Comparison of ENCODE assay signal across 8 cellular contexts in genomic region chr19:5718032-5718578, GRCh38. TPM values are rescaled to one million over a fixed set of nuclear protein-coding genes. Genes with fewer than 3 reads are reported as not detected.
DNase-seq lines count a peak whose midpoint lies in the region; ATAC-seq, FAIRE-seq and TF ChIP-seq lines count a peak whose summit lies in the region.

No MANE protein-coding gene starts in this region.

- ATAC-seq in left cardiac atrium (no peak), sciatic nerve (no peak), GM19452 (IDR thresholded peaks at IDR 0.05; ENCODE audit: unreplicated experiment) (no peak)

- H3K36me3 ChIP-seq in left ventricle myocardium inferior (peaks cover 12% of the 10 kb centered on the region), kidney (ENCODE audit: control insufficient read depth in 1 of 2, insufficient read depth in 2 of 2, low read length in 2 of 2) (peaks cover 3 to 10% of the 10 kb centered on the region in 2 donors)

- H3K27ac Mint-ChIP-seq in activated T-helper 2 cell treated with anti-CD3 and anti-CD28 coated beads, Interferon-gamma antibody, Interleukin-2, Interleukin-4, amounts not matched to agents 10 μg/mL and 5 μg/mL and 100 μg/mL, durations not matched to agents 14 hours and 24 hours and 36 hours: peak overlapping the region; percentile 94
- peak overlapping the region; percentile 98 for H3K27ac Mint-ChIP-seq in type B pancreatic cell

- peaks cover 46% of the 10 kb centered on the region for H3K36me3 Mint-ChIP-seq in activated T-helper 2 cell treated with anti-CD3 and anti-CD28 coated beads, Interferon-gamma antibody, Interleukin-2, Interleukin-4, amounts not matched to agents 10 μg/mL and 5 μg/mL and 100 μg/mL, durations not matched to agents 14 hours and 24 hours and 36 hours (ENCODE audit: low read depth)
- H3K36me3 Mint-ChIP-seq in type B pancreatic cell: no peaks in the 10 kb centered on the region

- H3K27ac ChIP-seq in left ventricle myocardium inferior (replicated peaks): peak overlapping the region; percentile 100
- H3K27ac ChIP-seq in kidney (ENCODE audit: low read depth in 2 of 2, low read length in 2 of 2): no peak overlapping the region

- peak overlapping the region; percentile 93 for H3K4me3 Mint-ChIP-seq in activated T-helper 2 cell treated with anti-CD3 and anti-CD28 coated beads, Interferon-gamma antibody, Interleukin-2, Interleukin-4, amounts not matched to agents 10 μg/mL and 5 μg/mL and 100 μg/mL, durations not matched to agents 14 hours and 24 hours and 36 hours (ENCODE audit: low read depth)
- peak overlapping the region; percentile 95 for H3K4me3 Mint-ChIP-seq in type B pancreatic cell

- peaks cover 53% of the 10 kb centered on the region for H3K4me1 ChIP-seq in left ventricle myocardium inferior
- peaks cover 4 to 17% of the 10 kb centered on the region in 2 donors for H3K4me1 ChIP-seq in kidney (ENCODE audit: control insufficient read depth in 1 of 2, insufficient read depth in 1 of 2, low read depth in 1 of 2, low read length in 2 of 2)

- H3K9me3 ChIP-seq in left ventricle myocardium inferior (replicated peaks): no peaks in the 10 kb centered on the region
- no peaks in the 10 kb centered on the region for H3K9me3 ChIP-seq in kidney (ENCODE audit: control insufficient read depth in 1 of 2, low read length in 2 of 2)

- H3K27me3 ChIP-seq in left ventricle myocardium inferior (ENCODE audit: low read depth): no peaks in the 10 kb centered on the region

- DNase-seq in left ventricle myocardium inferior (no peak), left cardiac atrium (no peak), kidney (peak; percentile 43), type B pancreatic cell (ENCODE audit: extremely low spot score, unreplicated experiment) (no peak), sciatic nerve (ENCODE audit: low spot score) (no peak), activated gamma-delta T cell treated with Interleukin-2 at 50 U/mL for 16 hours (no peak)
- DNase-seq in activated T-helper 2 cell treated with anti-CD3 and anti-CD28 coated beads, Interferon-gamma antibody, Interleukin-2, Interleukin-4, amounts not matched to agents 10 μg/mL and 5 μg/mL and 100 μg/mL, durations not matched to agents 14 hours and 24 hours and 36 hours (ENCODE audit: low spot score): no peak

- H3K9me3 Mint-ChIP-seq in activated T-helper 2 cell treated with anti-CD3 and anti-CD28 coated beads, Interferon-gamma antibody, Interleukin-2, Interleukin-4, amounts not matched to agents 10 μg/mL and 5 μg/mL and 100 μg/mL, durations not matched to agents 14 hours and 24 hours and 36 hours: no peaks in the 10 kb centered on the region
- H3K9me3 Mint-ChIP-seq in type B pancreatic cell: no peaks in the 10 kb centered on the region

- intact Hi-C loops in left ventricle myocardium inferior (cut with micrococcal nuclease) (no loop called here), left cardiac atrium (cut with DNase I) (no loop called here), kidney (cut with DNase I) (no loop called here), sciatic nerve (cut with DNase I) (no loop called here)
- intact Hi-C loops in activated T-helper 2 cell treated with anti-CD3 and anti-CD28 coated beads, Interferon-gamma antibody, Interleukin-2, Interleukin-4, amounts not matched to agents 10 μg/mL and 5 μg/mL and 100 μg/mL, durations not matched to agents 14 hours and 24 hours and 36 hours (cut with micrococcal nuclease): no loop called here

- TF ChIP-seq CTCF in left ventricle myocardium inferior (IDR thresholded peaks at IDR 0.05; ENCODE audit: borderline replicate concordance): no peak
- no peak for TF ChIP-seq CTCF in kidney (IDR thresholded peaks at IDR 0.05; ENCODE audit: borderline replicate concordance, extremely low read depth, insufficient read depth)
- no peak for TF ChIP-seq CTCF in type B pancreatic cell (conservative IDR thresholded peaks at IDR 0.05)

- peaks cover 20% of the 10 kb centered on the region for H3K4me1 Mint-ChIP-seq in activated T-helper 2 cell treated with anti-CD3 and anti-CD28 coated beads, Interferon-gamma antibody, Interleukin-2, Interleukin-4, amounts not matched to agents 10 μg/mL and 5 μg/mL and 100 μg/mL, durations not matched to agents 14 hours and 24 hours and 36 hours (ENCODE audit: low read depth)
- H3K4me1 Mint-ChIP-seq in type B pancreatic cell (ENCODE audit: unreplicated experiment): peaks cover 10% of the 10 kb centered on the region

- FAIRE-seq in kidney (lab: Jason Lieb, UNC): no peak

- H3K9ac ChIP-seq in kidney (ENCODE audit: low read length in 2 of 2): no peak overlapping the region

- H3K4me3 ChIP-seq in left ventricle myocardium inferior: peak overlapping the region; percentile 98
- peak overlapping the region in 1 of 2 donors; percentile 81 for H3K4me3 ChIP-seq in kidney (ENCODE audit: low read length in 2 of 2)

- no peaks in the 10 kb centered on the region for H3K27me3 Mint-ChIP-seq in activated T-helper 2 cell treated with anti-CD3 and anti-CD28 coated beads, Interferon-gamma antibody, Interleukin-2, Interleukin-4, amounts not matched to agents 10 μg/mL and 5 μg/mL and 100 μg/mL, durations not matched to agents 14 hours and 24 hours and 36 hours (ENCODE audit: low read depth)
- no peaks in the 10 kb centered on the region for H3K27me3 Mint-ChIP-seq in type B pancreatic cell

RNA-seq across cellular contexts. Expression of gene LONP1, which starts 1.8 kb away (rescaled TPM):
- total RNA-seq in left ventricle myocardium inferior: 104 TPM
- total RNA-seq in left cardiac atrium: 10 to 100 TPM; 51.4 to 57.1 TPM
- total RNA-seq in activated T-helper 2 cell treated with anti-CD3 and anti-CD28 coated beads, Interferon-gamma antibody, Interleukin-2, Interleukin-4, amounts not matched to agents 10 μg/mL and 5 μg/mL and 100 μg/mL, durations not matched to agents 14 hours and 24 hours and 36 hours: 192 and 196 TPM in 2 replicates
- total RNA-seq in kidney: 67.1 TPM
- 71.5 TPM for polyA plus RNA-seq in kidney (ENCODE audit: insufficient read depth, low read depth, low replicate concordance)
- 68.0 and 74.0 TPM in 2 replicates for total RNA-seq in type B pancreatic cell (ENCODE audit: low replicate concordance)
- total RNA-seq in sciatic nerve: 48.8 TPM

RNA-seq across cellular contexts. Expression of gene CATSPERD, which starts 2.3 kb away (rescaled TPM):
- not detected for total RNA-seq in left ventricle myocardium inferior
- not detected for total RNA-seq in left cardiac atrium
- total RNA-seq in activated T-helper 2 cell treated with anti-CD3 and anti-CD28 coated beads, Interferon-gamma antibody, Interleukin-2, Interleukin-4, amounts not matched to agents 10 μg/mL and 5 μg/mL and 100 μg/mL, durations not matched to agents 14 hours and 24 hours and 36 hours: not detected in 2 replicates
- total RNA-seq in kidney: not detected
- polyA plus RNA-seq in kidney (ENCODE audit: insufficient read depth, low read depth, low replicate concordance): not detected
- total RNA-seq in type B pancreatic cell (ENCODE audit: low replicate concordance): 0.41 TPM in 1 of 2 replicates, not detected in the other
- not detected for total RNA-seq in sciatic nerve

RNA-seq across cellular contexts. Expression of gene RPL36, which starts 28.0 kb away (rescaled TPM):
- total RNA-seq in left ventricle myocardium inferior: 407 TPM
- 100 to 1,000 TPM; 500 to 504 TPM for total RNA-seq in left cardiac atrium
- 996 and 1,031 TPM in 2 replicates for total RNA-seq in activated T-helper 2 cell treated with anti-CD3 and anti-CD28 coated beads, Interferon-gamma antibody, Interleukin-2, Interleukin-4, amounts not matched to agents 10 μg/mL and 5 μg/mL and 100 μg/mL, durations not matched to agents 14 hours and 24 hours and 36 hours
- total RNA-seq in kidney: 564 TPM
- 1,593 TPM for polyA plus RNA-seq in kidney (ENCODE audit: insufficient read depth, low read depth, low replicate concordance)
- 1,016 and 1,024 TPM in 2 replicates for total RNA-seq in type B pancreatic cell (ENCODE audit: low replicate concordance)
- 601 TPM for total RNA-seq in sciatic nerve

RNA-seq across cellular contexts. Expression of gene HSD11B1L, which starts 37.3 kb away (rescaled TPM):
- total RNA-seq in left ventricle myocardium inferior (4.5 TPM), left cardiac atrium (1 to 10 TPM; 4.0 to 4.4 TPM), kidney (7.8 TPM), type B pancreatic cell (ENCODE audit: low replicate concordance) (6.2 and 11.0 TPM in 2 replicates), sciatic nerve (3.7 TPM)
- total RNA-seq in activated T-helper 2 cell treated with anti-CD3 and anti-CD28 coated beads, Interferon-gamma antibody, Interleukin-2, Interleukin-4, amounts not matched to agents 10 μg/mL and 5 μg/mL and 100 μg/mL, durations not matched to agents 14 hours and 24 hours and 36 hours: 2.0 and 2.5 TPM in 2 replicates
- polyA plus RNA-seq in kidney (ENCODE audit: insufficient read depth, low read depth, low replicate concordance): 29.9 TPM

RNA-seq across cellular contexts. Expression of gene MICOS13, which starts 37.8 kb away (rescaled TPM):
- total RNA-seq in left ventricle myocardium inferior (155 TPM), left cardiac atrium (100 to 1,000 TPM; 127 to 142 TPM), kidney (74.6 TPM), type B pancreatic cell (ENCODE audit: low replicate concordance) (42.2 and 50.0 TPM in 2 replicates), sciatic nerve (35.9 TPM)
- 54.3 and 60.9 TPM in 2 replicates for total RNA-seq in activated T-helper 2 cell treated with anti-CD3 and anti-CD28 coated beads, Interferon-gamma antibody, Interleukin-2, Interleukin-4, amounts not matched to agents 10 μg/mL and 5 μg/mL and 100 μg/mL, durations not matched to agents 14 hours and 24 hours and 36 hours
- polyA plus RNA-seq in kidney (ENCODE audit: insufficient read depth, low read depth, low replicate concordance): 244 TPM
